Comparison of ENCODE assay signal across 1 cellular context in genomic region chr10:122707535-122707934, GRCh38.
TF ChIP-seq lines count a peak whose summit lies in the region.

No MANE protein-coding gene starts in this region.

TF ChIP-seq in GM23338, 12 proteins besides CTCF, POLR2A, EP300 and RAD21 (continued from another document):
- no peak for TF ChIP-seq ZNF462 (CRISPR knock-in tag; IDR thresholded peaks at IDR 0.05)
